ENCODE assay signal across 9 cellular contexts in genomic region chr2:224847961-224848850, GRCh38.
DNase-seq lines count a peak whose midpoint lies in the region; ATAC-seq, FAIRE-seq and TF ChIP-seq lines count a peak whose summit lies in the region.
"Had no signal": no experiment of that assay in that cellular context is flagged by ENCODE, and none has a peak within 500 bp of the region (broad histone marks: within the 10 kb centered on the region; RNA-seq: fewer than 3 reads in every experiment).

No MANE protein-coding gene starts in this region.

- H3K9me1 ChIP-seq in endothelial cell of umbilical vein (replicated peaks; ENCODE audit: control insufficient read depth, extremely low read depth, insufficient read depth, low read length) = no peaks in the 10 kb centered on the region

- ATAC-seq in GM21786 (IDR thresholded peaks at IDR 0.05; ENCODE audit: unreplicated experiment) (no peak), HG03135 (IDR thresholded peaks at IDR 0.05; ENCODE audit: unreplicated experiment) (no peak), HG02678 (IDR thresholded peaks at IDR 0.05; ENCODE audit: unreplicated experiment) (no peak)

- intact Hi-C loops in endothelial cell of umbilical vein (cut with micrococcal nuclease) = no loop called here

- H3K36me3 ChIP-seq in endothelial cell of umbilical vein (ENCODE audit: control insufficient read depth in 2 of 2, extremely low read depth in 1 of 2, insufficient read depth in 2 of 2, low read length in 2 of 2) = peaks cover 0 to 6% of the 10 kb centered on the region in 2 experiments

- no peaks in the 10 kb centered on the region for H3K9me3 ChIP-seq in endothelial cell of umbilical vein (replicated peaks; ENCODE audit: control insufficient read depth, insufficient read depth, low read length)

- POLR2A ChIA-PET in endothelial cell of umbilical vein (lab: Charles Lee) = no interaction called here

- DNase-seq in HCEC 1CT (peak; percentile 57), NCI-H446 (lab: John Stamatoyannopoulos, UW) (peak; percentile 72 to 91), endothelial cell of umbilical vein (ENCODE audit: low read depth, low spot score) (peak; percentile 38), pulmonary artery endothelial cell (ENCODE audit: low read depth, low spot score) (peak; percentile 33), D721Med (ENCODE audit: insufficient read length, low spot score) (no peak)

- H2AFZ ChIP-seq in endothelial cell of umbilical vein (ENCODE audit: low read depth, low read length) = no peak overlapping the region

- no peak overlapping the region for H3K9ac ChIP-seq in endothelial cell of umbilical vein (replicated peaks; ENCODE audit: extremely low read depth, insufficient read depth, low read length)
- H3K9ac ChIP-seq: KMS-11 had no signal

- H3K4me3 ChIP-seq in endothelial cell of umbilical vein (replicated peaks in 1 of 3; ENCODE audit: insufficient read depth in 1 of 3, low read depth in 1 of 3, low read length in 3 of 3) = no peak overlapping the region

- CTCF ChIA-PET in endothelial cell of umbilical vein (lab: Charles Lee) = interaction anchor here (0.6 to 2.3 kb wide), 8 partner anchors 10 to 809 kb away, joined by 3 to 10 read pairs (median 4); no protein-coding TSS in a partner anchor

- no peaks in the 10 kb centered on the region for H4K20me1 ChIP-seq in endothelial cell of umbilical vein (replicated peaks; ENCODE audit: control insufficient read depth, extremely low read depth, insufficient read depth, low read length)

- no TSS peak for BruUV-seq in endothelial cell of umbilical vein (replicated peaks; lab: Mats Ljungman, UMichigan)

- no peak for FAIRE-seq in endothelial cell of umbilical vein (lab: Jason Lieb, UNC)
- FAIRE-seq in D721Med (lab: Jason Lieb, UNC) = no peak

- no peak overlapping the region for H3K4me2 ChIP-seq in endothelial cell of umbilical vein (ENCODE audit: insufficient read depth, low read length)
- H3K4me2 ChIP-seq: KMS-11 had no signal

- dilution Hi-C loops in endothelial cell of umbilical vein (cut with MboI; ENCODE audit: extremely low pct_ligation_motif_present, low sequenced_read_pairs) = no loop called here

- H3K79me2 ChIP-seq in endothelial cell of umbilical vein (ENCODE audit: control insufficient read depth, insufficient read depth, low read length) = no peaks in the 10 kb centered on the region

- TF ChIP-seq POLR2A in endothelial cell of umbilical vein (IDR thresholded peaks at IDR 0.05; ENCODE audit: low read depth, low read length) = no peak

- no peaks in the 10 kb centered on the region for H3K4me1 ChIP-seq in endothelial cell of umbilical vein (ENCODE audit: control insufficient read depth, extremely low read depth, insufficient read depth, low read length)

- TF ChIP-seq CTCF in endothelial cell of umbilical vein (IDR thresholded peaks at IDR 0.05; ENCODE audit: extremely low read depth in 1 of 2, insufficient read depth in 1 of 2, low read depth in 1 of 2, low read length in 2 of 2) (no peak), D721Med (IDR thresholded peaks at IDR 0.05; ENCODE audit: insufficient read depth, missing control alignments) (no peak)

- H3K27me3 ChIP-seq in endothelial cell of umbilical vein (ENCODE audit: control insufficient read depth in 2 of 2, insufficient read depth in 2 of 2, low read length in 2 of 2) = no peaks in the 10 kb centered on the region

- no peak overlapping the region for H3K27ac ChIP-seq in endothelial cell of umbilical vein (ENCODE audit: insufficient read depth, low read depth, low read length)
- H3K27ac ChIP-seq: KMS-11 had no signal

TF ChIP-seq in endothelial cell of umbilical vein, 7 proteins besides CTCF, POLR2A, EP300 and RAD21:
- TF ChIP-seq EZH2 (IDR thresholded peaks at IDR 0.05; ENCODE audit: borderline replicate concordance, low read depth, low read length, severe bottlenecking) = no peak
- no peak for TF ChIP-seq JUN (IDR thresholded peaks at IDR 0.05; ENCODE audit: borderline replicate concordance, insufficient read depth, insufficient read length, low read depth)
- no peak for TF ChIP-seq FOS (IDR thresholded peaks at IDR 0.05; ENCODE audit: borderline replicate concordance, insufficient read depth, low read length)
- no peak for TF ChIP-seq POLR2AphosphoS5 (IDR thresholded peaks at IDR 0.05; ENCODE audit: insufficient read depth, low read depth, low read length)
- TF ChIP-seq MYC (IDR thresholded peaks at IDR 0.05; ENCODE audit: low read depth, low read length) = no peak
- TF ChIP-seq GATA2 (IDR thresholded peaks at IDR 0.05; ENCODE audit: insufficient read depth, insufficient read length, low read depth, low read length) = no peak
- no peak for TF ChIP-seq MAX (IDR thresholded peaks at IDR 0.05; ENCODE audit: insufficient read depth, insufficient read length)
